Comparison of ENCODE assay signal across 10 cellular contexts in the genomic region with DNA sequence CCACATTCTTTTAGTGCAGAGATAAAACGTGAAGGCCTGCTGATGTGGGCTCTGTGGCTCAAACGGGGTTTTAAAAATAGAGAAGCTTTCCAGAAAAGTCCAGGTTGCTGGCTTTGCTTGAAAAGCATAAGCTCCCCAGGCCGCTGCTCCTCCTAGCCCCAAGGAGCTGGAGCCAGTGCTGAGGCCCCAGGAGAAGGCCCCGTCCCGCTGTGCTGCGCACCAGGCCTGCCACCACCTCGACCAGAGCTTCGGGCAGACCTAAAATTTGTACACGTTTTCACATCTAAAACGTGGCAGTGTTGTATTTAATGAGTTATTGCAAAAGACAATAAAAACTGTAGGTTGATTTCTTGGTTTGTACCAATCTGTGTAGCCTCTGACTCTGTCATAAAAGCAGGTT. TPM values are rescaled to one million over a fixed set of nuclear protein-coding genes. Genes with fewer than 3 reads are reported as not detected.
DNase-seq lines count a peak whose midpoint lies in the region; ATAC-seq and TF ChIP-seq lines count a peak whose summit lies in the region.
"Had no signal": no experiment of that assay in that cellular context is flagged by ENCODE, and none has a peak within 500 bp of the region (broad histone marks: within the 10 kb centered on the region; RNA-seq: fewer than 3 reads in every experiment).

No MANE protein-coding gene starts in this region.

- no peaks in the 10 kb centered on the region for H3K27me3 Mint-ChIP-seq in activated T-helper 2 cell treated with anti-CD3 and anti-CD28 coated beads, Interferon-gamma antibody, Interleukin-2, Interleukin-4, amounts not matched to agents 10 μg/mL and 5 μg/mL and 100 μg/mL, durations not matched to agents 14 hours and 24 hours and 36 hours (ENCODE audit: low read depth)

- H3K9me3 Mint-ChIP-seq in activated T-helper 2 cell treated with anti-CD3 and anti-CD28 coated beads, Interferon-gamma antibody, Interleukin-2, Interleukin-4, amounts not matched to agents 10 μg/mL and 5 μg/mL and 100 μg/mL, durations not matched to agents 14 hours and 24 hours and 36 hours = no peaks in the 10 kb centered on the region

- H3K9ac ChIP-seq in mesenchymal stem cell (ENCODE audit: low read length) = no peak overlapping the region

- H2BK120ac ChIP-seq in mesenchymal stem cell (ENCODE audit: low read depth, low read length) = no peak overlapping the region

- H2BK5ac ChIP-seq in mesenchymal stem cell (ENCODE audit: low read depth, low read length, poor library complexity, severe bottlenecking) = peak overlapping the region; percentile 40

- no peak for ATAC-seq in GM19035 (IDR thresholded peaks at IDR 0.05; ENCODE audit: unreplicated experiment)

- H3K4me3 ChIP-seq in A673 (ENCODE audit: low read depth, low read length, poor library complexity, severe bottlenecking) (no peak overlapping the region), GM06990 (replicated peaks; ENCODE audit: low read depth, low read length) (peak overlapping the region; percentile 14; the same call in 1 of the 2 replicates), mesenchymal stem cell (ENCODE audit: insufficient read depth in 1 of 2, low read depth in 1 of 2, low read length in 2 of 2) (no peak overlapping the region), lower leg skin (ENCODE audit: low read depth, poor library complexity, severe bottlenecking) (no peak overlapping the region)

- no peak overlapping the region for H3K18ac ChIP-seq in mesenchymal stem cell (ENCODE audit: low read depth in 1 of 2, low read length in 2 of 2)

- H3K4me1 ChIP-seq in A673 (ENCODE audit: insufficient read depth, low read length, poor library complexity, severe bottlenecking) (peaks cover 56% of the 10 kb centered on the region), mesenchymal stem cell (ENCODE audit: control insufficient read depth, insufficient read depth, low read depth, low read length) (peaks cover 20% of the 10 kb centered on the region)

- POLR2A ChIA-PET in A673 (lab: Charles Lee; ENCODE audit: low non-redundant PET) = no interaction called here

- intact Hi-C loops in A673 (cut with micrococcal nuclease; ENCODE audit: unreplicated experiment) (no loop called here), lower leg skin (cut with DNase I; ENCODE audit: low total_unique reads) (no loop called here)
- intact Hi-C loops in activated T-helper 2 cell treated with anti-CD3 and anti-CD28 coated beads, Interferon-gamma antibody, Interleukin-2, Interleukin-4, amounts not matched to agents 10 μg/mL and 5 μg/mL and 100 μg/mL, durations not matched to agents 14 hours and 24 hours and 36 hours (cut with micrococcal nuclease) = loop anchor here (5.0 to 10.0 kb wide), 2 partner anchors 58 to 65 kb away; no protein-coding TSS in a partner anchor

- no peak overlapping the region for H2BK12ac ChIP-seq in mesenchymal stem cell (ENCODE audit: low read length in 2 of 2)

- no peak for TF ChIP-seq POLR2A in lower leg skin (IDR thresholded peaks at IDR 0.05)

- H3K36me3 ChIP-seq in A673 (ENCODE audit: insufficient read depth, low read length, poor library complexity, severe bottlenecking) (no peaks in the 10 kb centered on the region), GM06990 (ENCODE audit: control insufficient read depth, insufficient read depth, low read length) (peaks cover 1% of the 10 kb centered on the region), mesenchymal stem cell (ENCODE audit: control insufficient read depth in 1 of 2, insufficient read depth in 2 of 2, low read depth in 1 of 2, low read length in 2 of 2) (peaks cover 15 to 18% of the 10 kb centered on the region in 2 experiments)

- peak overlapping the region; percentile 42 for H3K4me3 Mint-ChIP-seq in activated T-helper 2 cell treated with anti-CD3 and anti-CD28 coated beads, Interferon-gamma antibody, Interleukin-2, Interleukin-4, amounts not matched to agents 10 μg/mL and 5 μg/mL and 100 μg/mL, durations not matched to agents 14 hours and 24 hours and 36 hours (ENCODE audit: low read depth)

- no peak overlapping the region for H3K23ac ChIP-seq in mesenchymal stem cell (ENCODE audit: low read length in 2 of 2)

- H3K9me3 ChIP-seq in A673 (ENCODE audit: low read depth, low read length, poor library complexity, severe bottlenecking) (no peaks in the 10 kb centered on the region), mesenchymal stem cell (ENCODE audit: control insufficient read depth, low read length) (no peaks in the 10 kb centered on the region)

- no peak overlapping the region for H2BK15ac ChIP-seq in mesenchymal stem cell (ENCODE audit: low read depth, poor library complexity, severe bottlenecking)

- H3K4ac ChIP-seq in mesenchymal stem cell (ENCODE audit: low read depth in 1 of 2, low read length in 2 of 2) = no peak overlapping the region

- H2AFZ ChIP-seq in mesenchymal stem cell (ENCODE audit: low read depth, low read length) = no peak overlapping the region

- H3K4me2 ChIP-seq in mesenchymal stem cell (ENCODE audit: low read length, poor library complexity, severe bottlenecking) = no peak overlapping the region

- no peak overlapping the region for H4K8ac ChIP-seq in mesenchymal stem cell (ENCODE audit: low read length)

- H3K4me1 Mint-ChIP-seq in activated T-helper 2 cell treated with anti-CD3 and anti-CD28 coated beads, Interferon-gamma antibody, Interleukin-2, Interleukin-4, amounts not matched to agents 10 μg/mL and 5 μg/mL and 100 μg/mL, durations not matched to agents 14 hours and 24 hours and 36 hours (ENCODE audit: low read depth) = peaks cover 33% of the 10 kb centered on the region

- TF ChIP-seq CTCF in A673 (conservative IDR thresholded peaks at IDR 0.05; ENCODE audit: low read depth, low read length) (no peak), GM06990 (IDR thresholded peaks at IDR 0.05; ENCODE audit: insufficient read depth, low read length, poor library complexity, severe bottlenecking) (no peak), lower leg skin (IDR thresholded peaks at IDR 0.05) (no peak)

- no peak for DNase-seq in A673 (ENCODE audit: low spot score)
- no peak for DNase-seq in GM06990 (ENCODE audit: extremely low read depth, insufficient read length)
- DNase-seq in activated T-helper 2 cell treated with anti-CD3 and anti-CD28 coated beads, Interferon-gamma antibody, Interleukin-2, Interleukin-4, amounts not matched to agents 10 μg/mL and 5 μg/mL and 100 μg/mL, durations not matched to agents 14 hours and 24 hours and 36 hours (ENCODE audit: low spot score) = no peak
- no peak for DNase-seq in mesenchymal stem cell
- DNase-seq in lower leg skin (ENCODE audit: low spot score in 2 of 2) = no peak
- DNase-seq in ecto neural progenitor cell (ENCODE audit: low spot score) = no peak
- DNase-seq in NCI-H2227 treated with DMSO at 0.1 percent for 48 hours (lab: John Stamatoyannopoulos, UW) = no peak
- DNase-seq: NCI-H1105 treated with DMSO at 0.1 percent for 48 hours had no signal

- 95% methylated on average over 9 of the region's 10 CpGs for WGBS in mesenchymal stem cell
- WGBS in lower leg skin, 2 donors = 70 to 80% methylated on average over 10 of the region's 10 CpGs

- CTCF ChIA-PET in A673 (lab: Charles Lee) = no interaction called here

- H4K91ac ChIP-seq in mesenchymal stem cell (ENCODE audit: low read length) = no peak overlapping the region

- no peaks in the 10 kb centered on the region for H3K27me3 ChIP-seq in A673 (replicated peaks; ENCODE audit: insufficient read depth, low read depth, low read length, poor library complexity)
- H3K27me3 ChIP-seq in GM06990 (replicated peaks; ENCODE audit: control insufficient read depth, insufficient read depth, low read length) = no peaks in the 10 kb centered on the region
- no peaks in the 10 kb centered on the region for H3K27me3 ChIP-seq in mesenchymal stem cell (ENCODE audit: control insufficient read depth in 1 of 2, insufficient read depth in 1 of 2, low read length in 2 of 2)

- H3K27ac Mint-ChIP-seq in activated T-helper 2 cell treated with anti-CD3 and anti-CD28 coated beads, Interferon-gamma antibody, Interleukin-2, Interleukin-4, amounts not matched to agents 10 μg/mL and 5 μg/mL and 100 μg/mL, durations not matched to agents 14 hours and 24 hours and 36 hours = peak overlapping the region; percentile 82

- H3K36me3 Mint-ChIP-seq in activated T-helper 2 cell treated with anti-CD3 and anti-CD28 coated beads, Interferon-gamma antibody, Interleukin-2, Interleukin-4, amounts not matched to agents 10 μg/mL and 5 μg/mL and 100 μg/mL, durations not matched to agents 14 hours and 24 hours and 36 hours (ENCODE audit: low read depth) = peaks cover 30% of the 10 kb centered on the region

- BruUV-seq in A673 (replicated peaks; lab: Mats Ljungman, UMichigan) = no TSS peak

- no peak overlapping the region for H2AK5ac ChIP-seq in mesenchymal stem cell (ENCODE audit: low read length, severe bottlenecking)

- no peaks in the 10 kb centered on the region for H3K79me1 ChIP-seq in mesenchymal stem cell (replicated peaks; ENCODE audit: low read length, poor library complexity, severe bottlenecking)

- H3K14ac ChIP-seq in mesenchymal stem cell (ENCODE audit: low read length in 2 of 2) = no peak overlapping the region

- H3K27ac ChIP-seq in A673 (ENCODE audit: low read depth, low read length, poor library complexity, severe bottlenecking) (peak overlapping the region; percentile 90), mesenchymal stem cell (ENCODE audit: low read length, poor library complexity, severe bottlenecking) (no peak overlapping the region)
- H3K27ac ChIP-seq: epithelial cell of prostate had no signal

RNA-seq across cellular contexts. Expression of a gene that starts 42.0 kb away (rescaled TPM):
- total RNA-seq in A673 (2021) = 78.6 and 82.8 TPM in 2 replicates
- 90.5 and 92.2 TPM in 2 replicates for total RNA-seq in activated T-helper 2 cell treated with anti-CD3 and anti-CD28 coated beads, Interferon-gamma antibody, Interleukin-2, Interleukin-4, amounts not matched to agents 10 μg/mL and 5 μg/mL and 100 μg/mL, durations not matched to agents 14 hours and 24 hours and 36 hours
- 101 TPM for polyA plus RNA-seq in mesenchymal stem cell (2013, experiment 1 of 2)
- polyA plus RNA-seq in mesenchymal stem cell (2013, experiment 2 of 2) = 107 TPM
- 10 to 100 TPM; 19.1 to 59.5 (median 46.3) TPM for total RNA-seq in lower leg skin
